In the genomic region with DNA sequence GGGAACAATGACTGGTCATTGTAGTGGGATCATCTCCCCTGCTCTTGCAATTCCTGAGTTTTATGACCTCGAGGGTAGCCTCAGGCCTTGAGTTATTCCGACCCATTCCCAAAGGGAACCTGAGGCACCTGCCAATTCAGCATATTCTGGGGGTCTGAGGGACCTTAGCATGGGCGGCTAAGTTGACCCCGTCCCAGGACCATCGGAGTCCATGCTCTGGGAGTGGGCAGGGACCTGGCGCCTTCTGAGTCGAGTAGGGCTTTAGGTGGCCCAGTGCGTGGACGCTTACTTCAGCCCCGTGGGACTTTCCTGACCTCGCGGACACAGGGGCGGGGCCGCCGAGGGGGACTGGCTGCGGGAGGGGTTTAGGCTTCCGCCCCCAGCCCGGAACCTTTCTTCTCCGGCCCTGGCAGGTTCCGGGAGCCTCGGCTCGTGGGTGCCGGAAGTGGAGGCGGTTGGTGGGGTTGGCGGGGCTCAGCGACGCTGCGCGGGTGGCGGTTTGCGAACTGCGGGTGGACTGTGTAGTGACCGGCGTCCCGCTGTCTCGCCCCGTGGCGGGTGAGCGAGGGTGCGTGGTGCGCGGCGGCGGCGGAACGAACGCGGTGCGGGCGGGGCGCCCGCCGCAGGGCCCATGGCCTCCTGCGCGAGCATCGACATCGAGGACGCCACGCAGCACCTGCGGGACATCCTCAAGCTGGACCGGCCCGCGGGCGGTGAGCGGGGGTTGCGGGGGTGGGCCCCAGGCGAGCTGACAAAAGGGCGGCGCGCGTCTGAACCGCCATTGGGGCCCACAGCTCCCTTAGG, we compare ENCODE assay signal across 8 cellular contexts. TPM values are rescaled to one million over a fixed set of nuclear protein-coding genes. Genes with fewer than 3 reads are reported as not detected.
DNase-seq lines count a peak whose midpoint lies in the region; ATAC-seq and TF ChIP-seq lines count a peak whose summit lies in the region.

A gene with protein sequence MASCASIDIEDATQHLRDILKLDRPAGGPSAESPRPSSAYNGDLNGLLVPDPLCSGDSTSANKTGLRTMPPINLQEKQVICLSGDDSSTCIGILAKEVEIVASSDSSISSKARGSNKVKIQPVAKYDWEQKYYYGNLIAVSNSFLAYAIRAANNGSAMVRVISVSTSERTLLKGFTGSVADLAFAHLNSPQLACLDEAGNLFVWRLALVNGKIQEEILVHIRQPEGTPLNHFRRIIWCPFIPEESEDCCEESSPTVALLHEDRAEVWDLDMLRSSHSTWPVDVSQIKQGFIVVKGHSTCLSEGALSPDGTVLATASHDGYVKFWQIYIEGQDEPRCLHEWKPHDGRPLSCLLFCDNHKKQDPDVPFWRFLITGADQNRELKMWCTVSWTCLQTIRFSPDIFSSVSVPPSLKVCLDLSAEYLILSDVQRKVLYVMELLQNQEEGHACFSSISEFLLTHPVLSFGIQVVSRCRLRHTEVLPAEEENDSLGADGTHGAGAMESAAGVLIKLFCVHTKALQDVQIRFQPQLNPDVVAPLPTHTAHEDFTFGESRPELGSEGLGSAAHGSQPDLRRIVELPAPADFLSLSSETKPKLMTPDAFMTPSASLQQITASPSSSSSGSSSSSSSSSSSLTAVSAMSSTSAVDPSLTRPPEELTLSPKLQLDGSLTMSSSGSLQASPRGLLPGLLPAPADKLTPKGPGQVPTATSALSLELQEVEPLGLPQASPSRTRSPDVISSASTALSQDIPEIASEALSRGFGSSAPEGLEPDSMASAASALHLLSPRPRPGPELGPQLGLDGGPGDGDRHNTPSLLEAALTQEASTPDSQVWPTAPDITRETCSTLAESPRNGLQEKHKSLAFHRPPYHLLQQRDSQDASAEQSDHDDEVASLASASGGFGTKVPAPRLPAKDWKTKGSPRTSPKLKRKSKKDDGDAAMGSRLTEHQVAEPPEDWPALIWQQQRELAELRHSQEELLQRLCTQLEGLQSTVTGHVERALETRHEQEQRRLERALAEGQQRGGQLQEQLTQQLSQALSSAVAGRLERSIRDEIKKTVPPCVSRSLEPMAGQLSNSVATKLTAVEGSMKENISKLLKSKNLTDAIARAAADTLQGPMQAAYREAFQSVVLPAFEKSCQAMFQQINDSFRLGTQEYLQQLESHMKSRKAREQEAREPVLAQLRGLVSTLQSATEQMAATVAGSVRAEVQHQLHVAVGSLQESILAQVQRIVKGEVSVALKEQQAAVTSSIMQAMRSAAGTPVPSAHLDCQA (N-terminal part only) (plus strand): TSS at position 422 of the 804 bp plus-strand sequence. CDS start 210 bp downstream, at position 632.

- H3K27ac ChIP-seq in left ventricle myocardium inferior (replicated peaks) (peak within 1 kb of the TSS; percentile 90), prostate gland (peak within 1 kb of the TSS; percentile 67 to 74), upper lobe of right lung (peak within 1 kb of the TSS; percentile 79)

- peak within 1 kb of the TSS; percentile 95 for H3K27ac Mint-ChIP-seq in T-helper 17 cell

- H3K36me3 ChIP-seq in left ventricle myocardium inferior (peaks cover 62% of the 10 kb centered on the region), prostate gland (peaks cover 5% of the 10 kb centered on the region in 2 donors), upper lobe of right lung (peaks cover 51% of the 10 kb centered on the region)

- no peaks in the 10 kb centered on the region for H3K27me3 ChIP-seq in left ventricle myocardium inferior (ENCODE audit: low read depth)
- H3K27me3 ChIP-seq in prostate gland (replicated peaks; ENCODE audit: insufficient read depth), result no peaks in the 10 kb centered on the region
- H3K27me3 ChIP-seq in upper lobe of right lung, result no peaks in the 10 kb centered on the region

- H3K9me3 ChIP-seq in T-helper 17 cell (ENCODE audit: control insufficient read depth, low read length, poor library complexity, severe bottlenecking) (no peaks in the 10 kb centered on the region), left ventricle myocardium inferior (replicated peaks) (no peaks in the 10 kb centered on the region), prostate gland (no peaks in the 10 kb centered on the region), upper lobe of right lung (no peaks in the 10 kb centered on the region)

- peak; percentile 81 for ATAC-seq in GM21737 (IDR thresholded peaks at IDR 0.05; ENCODE audit: unreplicated experiment)
- ATAC-seq in T-helper 17 cell, result peak; percentile 93
- peak; percentile 95 for ATAC-seq in upper lobe of right lung

- intact Hi-C loops in left ventricle myocardium inferior (cut with micrococcal nuclease), result no loop called here
- intact Hi-C loops in prostate gland (cut with DNase I), result no loop called here
- intact Hi-C loops in upper lobe of right lung (cut with DNase I), result no loop called here

- H3K4me1 ChIP-seq in left ventricle myocardium inferior, result peaks cover 43% of the 10 kb centered on the region
- H3K4me1 ChIP-seq in prostate gland (replicated peaks), result peaks cover 13% of the 10 kb centered on the region
- H3K4me1 ChIP-seq in upper lobe of right lung, result peaks cover 21% of the 10 kb centered on the region

- TF ChIP-seq CTCF in left ventricle myocardium inferior (IDR thresholded peaks at IDR 0.05; ENCODE audit: borderline replicate concordance), result no peak
- peak in 1 of 4 experiments; percentile 24 for TF ChIP-seq CTCF in prostate gland (IDR thresholded peaks at IDR 0.05)
- TF ChIP-seq CTCF in upper lobe of right lung (IDR thresholded peaks at IDR 0.05), result no peak

- H3K4me3 ChIP-seq in left ventricle myocardium inferior (peak within 1 kb of the TSS; percentile 98), prostate gland (peak within 1 kb of the TSS; percentile 87 to 90), upper lobe of right lung (peak within 1 kb of the TSS; percentile 93)

- peaks cover 28% of the 10 kb centered on the region for H3K4me1 Mint-ChIP-seq in T-helper 17 cell

- peak; percentile 19 for TF ChIP-seq POLR2A in prostate gland (IDR thresholded peaks at IDR 0.05)

- 3% methylated on average over 46 of the region's 72 CpGs for WGBS in prostate gland

- H3K36me3 Mint-ChIP-seq in T-helper 17 cell (ENCODE audit: low read depth), result no peaks in the 10 kb centered on the region

- DNase-seq in ELR (ENCODE audit: low read depth), result peak; percentile 90
- peak; percentile 46 to 64 for DNase-seq in Kasumi-1 (lab: John Stamatoyannopoulos, UW)
- DNase-seq in T-helper 17 cell, result peak; percentile 77 to 89 (median 78)
- peak in 50 of 56 donors; percentile 13 to 81 (median 65) for DNase-seq in amygdala (lab: John Stamatoyannopoulos, UW)
- peak; percentile 88 for DNase-seq in left ventricle myocardium inferior
- peak; percentile 48 for DNase-seq in prostate gland (ENCODE audit: low spot score)
- DNase-seq in upper lobe of right lung, result peak; percentile 93

- H3K27me3 Mint-ChIP-seq in T-helper 17 cell, result no peaks in the 10 kb centered on the region

- peak within 1 kb of the TSS; percentile 95 for H3K4me3 Mint-ChIP-seq in T-helper 17 cell

RNA-seq across cellular contexts. Expression of the gene that starts here (rescaled TPM):
- total RNA-seq in T-helper 17 cell, result 100 to 1,000 TPM in 1 of 2 donors, 10 to 100 TPM in 1; 99.0 to 105 TPM
- total RNA-seq in left ventricle myocardium inferior, result 33.2 TPM
- 10 to 100 TPM; 47.3 to 76.5 TPM for total RNA-seq in prostate gland
- total RNA-seq in upper lobe of right lung, result 48.8 TPM

Comparison
In these comparisons a context has a peak if more than half of its experiments do, and no peak if none do; other contexts are left out.
1. Peak in every context shown above with its lines: DNase-seq, ATAC-seq, H3K4me3 ChIP-seq and H3K27ac ChIP-seq.